Comparison of ENCODE assay signal across 9 cellular contexts in genomic region chr14:77133718-77134338, GRCh38. TPM values are rescaled to one million over a fixed set of nuclear protein-coding genes. Genes with fewer than 3 reads are reported as not detected.
DNase-seq lines count a peak whose midpoint lies in the region; ATAC-seq and TF ChIP-seq lines count a peak whose summit lies in the region.
"Had no signal": no experiment of that assay in that cellular context is flagged by ENCODE, and none has a peak within 500 bp of the region (broad histone marks: within the 10 kb centered on the region; RNA-seq: fewer than 3 reads in every experiment).

No MANE protein-coding gene starts in this region.

- peak overlapping the region; percentile 36 for H3K27ac Mint-ChIP-seq in WTC11
- no peak overlapping the region for H3K27ac Mint-ChIP-seq in natural killer cell treated with Interleukin-12 subunit alpha and Interleukin-12 subunit beta and Interleukin-15 and Interleukin-18, amount 100 ng/mL, for 72 hours

- DNase-seq in GDM1 (lab: John Stamatoyannopoulos, UW) (peak; percentile 30), WTC11 (ENCODE audit: low spot score) (peak; percentile 83), ecto neural progenitor cell (ENCODE audit: low spot score) (peak; percentile 91), NCI-H1092 treated with DMSO at 0.1 percent for 48 hours (lab: John Stamatoyannopoulos, UW) (no peak), medulla oblongata (ENCODE audit: extremely low spot score) (no peak)
- DNase-seq in natural killer cell treated with Interleukin-12 subunit alpha and Interleukin-12 subunit beta and Interleukin-15 and Interleukin-18, amount 100 ng/mL, for 72 hours (ENCODE audit: low spot score) = peak; percentile 65

- H3K4me1 Mint-ChIP-seq in WTC11 = peaks cover 3% of the 10 kb centered on the region
- H3K4me1 Mint-ChIP-seq in natural killer cell treated with Interleukin-12 subunit alpha and Interleukin-12 subunit beta and Interleukin-15 and Interleukin-18, amount 100 ng/mL, for 72 hours (ENCODE audit: low read depth in 2 of 2) = peaks cover 3 to 4% of the 10 kb centered on the region in 2 donors

- TF ChIP-seq CTCF in WTC11 (IDR thresholded peaks at IDR 0.05) = no peak

- ATAC-seq in HG03354 (IDR thresholded peaks at IDR 0.05; ENCODE audit: poor library complexity, severe bottlenecking, unreplicated experiment) = peak; percentile 71
- ATAC-seq in WTC11 = peak; percentile 91
- ATAC-seq in natural killer cell treated with Interleukin-12 subunit alpha and Interleukin-12 subunit beta and Interleukin-15 and Interleukin-18, amount 100 ng/mL, for 72 hours = no peak
- no peak for ATAC-seq in HG03039 (IDR thresholded peaks at IDR 0.05; ENCODE audit: unreplicated experiment)

- CTCF ChIA-PET in WTC11 (lab: Charles Lee) = interaction anchor here (0.6 to 2.0 kb wide), 11 partner anchors 9 to 258 kb away, joined by 3 to 19 read pairs (median 4); partner anchors contain the start of gene CIPC

- H3K4me3 Mint-ChIP-seq in WTC11 = no peak overlapping the region
- H3K4me3 Mint-ChIP-seq in natural killer cell treated with Interleukin-12 subunit alpha and Interleukin-12 subunit beta and Interleukin-15 and Interleukin-18, amount 100 ng/mL, for 72 hours = no peak overlapping the region

- no peaks in the 10 kb centered on the region for H3K27me3 Mint-ChIP-seq in WTC11 (ENCODE audit: low read depth)
- peaks cover 36 to 55% of the 10 kb centered on the region in 2 donors for H3K27me3 Mint-ChIP-seq in natural killer cell treated with Interleukin-12 subunit alpha and Interleukin-12 subunit beta and Interleukin-15 and Interleukin-18, amount 100 ng/mL, for 72 hours

- H3K36me3 Mint-ChIP-seq in WTC11 = peaks cover 32% of the 10 kb centered on the region
- no peaks in the 10 kb centered on the region for H3K36me3 Mint-ChIP-seq in natural killer cell treated with Interleukin-12 subunit alpha and Interleukin-12 subunit beta and Interleukin-15 and Interleukin-18, amount 100 ng/mL, for 72 hours

- POLR2A ChIA-PET in WTC11 (lab: Charles Lee) = interaction anchor here (0.9 to 1.2 kb wide), 3 partner anchors 35 to 71 kb away, joined by 3 to 4 read pairs (median 3); partner anchors contain the start of gene CIPC

- no peaks in the 10 kb centered on the region for H3K9me3 Mint-ChIP-seq in WTC11
- H3K9me3 Mint-ChIP-seq in natural killer cell treated with Interleukin-12 subunit alpha and Interleukin-12 subunit beta and Interleukin-15 and Interleukin-18, amount 100 ng/mL, for 72 hours = no peaks in the 10 kb centered on the region

TF ChIP-seq in WTC11, 78 proteins besides CTCF, POLR2A, EP300 and RAD21 (continues in another document):
- TF ChIP-seq SMAD4 (CRISPR knock-in tag; IDR thresholded peaks at IDR 0.05) = 0 out of 2 replicates have a peak, but pooled peaks have one; percentile 20
- no peak for TF ChIP-seq STAT6 (CRISPR knock-in tag; conservative IDR thresholded peaks at IDR 0.05; ENCODE audit: low read depth)
- peak; percentile 86 for TF ChIP-seq ARID4B (CRISPR knock-in tag; IDR thresholded peaks at IDR 0.05; ENCODE audit: borderline replicate concordance)
- TF ChIP-seq OVOL2 (CRISPR knock-in tag; IDR thresholded peaks at IDR 0.05; ENCODE audit: borderline replicate concordance) = no peak
- TF ChIP-seq GABPB1 (CRISPR knock-in tag; IDR thresholded peaks at IDR 0.05) = no peak
- 0 out of 2 replicates have a peak, but pooled peaks have one; percentile 32 for TF ChIP-seq SMAD3 (CRISPR knock-in tag; IDR thresholded peaks at IDR 0.05; ENCODE audit: borderline replicate concordance)
- TF ChIP-seq ZNF532 (CRISPR knock-in tag; IDR thresholded peaks at IDR 0.05; ENCODE audit: borderline replicate concordance) = no peak
- peak; percentile 70; the same call in 1 of the 2 replicates for TF ChIP-seq IRF1 (CRISPR knock-in tag; IDR thresholded peaks at IDR 0.05)

RNA-seq across cellular contexts. Expression of gene ZDHHC22, which starts 7.8 kb away (rescaled TPM):
- total RNA-seq in WTC11 (2021) = 38.6 to 47.7 TPM (median 39.3 TPM) in 3 replicates
- total RNA-seq in natural killer cell treated with Interleukin-12 subunit alpha and Interleukin-12 subunit beta and Interleukin-15 and Interleukin-18, amount 100 ng/mL, for 72 hours = not detected
- total RNA-seq: epithelial cell of proximal tubule had no signal

RNA-seq across cellular contexts. Expression of gene CIPC, which starts 35.8 kb away (rescaled TPM):
- 22.5 to 25.4 TPM (median 24.2 TPM) in 3 replicates for total RNA-seq in WTC11 (2021)
- total RNA-seq in natural killer cell treated with Interleukin-12 subunit alpha and Interleukin-12 subunit beta and Interleukin-15 and Interleukin-18, amount 100 ng/mL, for 72 hours = 10 to 100 TPM; 11.8 to 19.6 TPM

RNA-seq across cellular contexts. Expression of gene TMEM63C, which starts 47.8 kb away (rescaled TPM):
- 3.6 to 8.8 TPM (median 6.0 TPM) in 3 replicates for total RNA-seq in WTC11 (2021)
- under 1 TPM; 0.12 to 0.84 TPM for total RNA-seq in natural killer cell treated with Interleukin-12 subunit alpha and Interleukin-12 subunit beta and Interleukin-15 and Interleukin-18, amount 100 ng/mL, for 72 hours

Comparison
In these comparisons a context has a peak if more than half of its experiments do, and no peak if none do; other contexts are left out.
1. DNase-seq: peak in GDM1 (single experiment), WTC11 (single experiment), ecto neural progenitor cell (single experiment) and natural killer cell treated with Interleukin-12 subunit alpha and Interleukin-12 subunit beta and Interleukin-15 and Interleukin-18, amount 100 ng/mL, for 72 hours (single experiment); none in NCI-H1092 treated with DMSO at 0.1 percent for 48 hours (single experiment) and medulla oblongata (single experiment).
2. ATAC-seq: peak in HG03354 (single experiment) and WTC11 (single experiment); none in natural killer cell treated with Interleukin-12 subunit alpha and Interleukin-12 subunit beta and Interleukin-15 and Interleukin-18, amount 100 ng/mL, for 72 hours (0 of 2) and HG03039 (single experiment).
3. RNA of gene ZDHHC22, which starts 7.8 kb away (total RNA-seq): 38.6 to 47.7 TPM in WTC11; not detected in natural killer cell treated with Interleukin-12 subunit alpha and Interleukin-12 subunit beta and Interleukin-15 and Interleukin-18, amount 100 ng/mL, for 72 hours; every median in the first group is over 10 times any median in the second.